Comparison of ENCODE assay signal across 8 cellular contexts in the genomic region with DNA sequence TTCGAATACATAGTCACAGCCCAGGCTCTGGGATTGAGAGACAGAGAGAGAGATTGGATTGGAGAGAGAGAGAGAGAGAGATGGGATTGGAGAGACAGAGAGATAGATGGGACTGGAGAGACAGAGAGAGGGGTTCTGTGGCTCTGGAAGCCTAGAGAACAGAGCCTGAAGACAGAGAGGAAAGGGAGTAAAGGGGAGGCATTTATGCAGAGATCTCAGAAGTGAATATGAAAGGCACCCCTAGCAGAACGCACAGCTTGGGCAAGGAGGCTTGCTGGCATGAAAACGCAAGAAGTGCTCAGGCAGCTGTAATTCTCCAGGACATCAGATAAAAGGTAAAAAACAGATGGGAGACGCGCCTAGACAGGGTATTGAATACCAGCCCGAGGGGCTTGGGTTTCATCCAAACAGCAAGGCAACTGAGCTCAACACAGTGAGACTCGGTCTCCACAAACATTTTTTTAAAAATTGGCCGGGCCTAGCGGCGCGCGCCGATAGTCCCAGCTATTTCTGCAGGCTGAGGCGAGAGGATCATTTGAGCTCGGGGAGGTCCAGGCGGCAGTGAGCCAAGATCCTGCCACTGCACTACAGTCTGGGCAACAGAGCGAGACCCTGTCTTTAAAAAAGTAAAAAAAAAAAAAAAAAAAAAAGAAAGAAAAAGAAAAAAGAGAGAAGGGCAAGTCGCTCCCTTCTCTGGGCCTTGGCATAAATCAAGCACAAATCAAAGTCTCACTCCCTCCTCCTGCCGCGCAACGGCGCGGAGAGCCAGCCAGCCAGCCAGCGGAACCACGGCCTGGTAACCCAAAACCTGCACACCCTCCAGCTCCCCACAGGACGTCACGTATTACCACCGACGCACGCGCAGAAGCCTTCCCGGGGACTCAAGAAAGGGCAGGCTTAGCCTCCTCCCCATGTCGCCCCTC. TPM values are rescaled to one million over a fixed set of nuclear protein-coding genes. Genes with fewer than 3 reads are reported as not detected.
DNase-seq lines count a peak whose midpoint lies in the region; ATAC-seq and TF ChIP-seq lines count a peak whose summit lies in the region.

No MANE protein-coding gene starts in this region.

- H3K4me2 ChIP-seq in MM.1S (ENCODE audit: low read depth, low read length), result peak overlapping the region; percentile 82; the same call in 1 of the 2 replicates

- no peaks in the 10 kb centered on the region for H3K9me2 ChIP-seq in MM.1S (replicated peaks; ENCODE audit: insufficient read depth, low read length)

- H3K4me1 ChIP-seq in CD4-positive, CD25-positive, alpha-beta regulatory T cell (ENCODE audit: control insufficient read depth, insufficient read depth, low read length, poor library complexity, severe bottlenecking), result peaks cover 35% of the 10 kb centered on the region
- no peaks in the 10 kb centered on the region; the same call in 1 of the 2 replicates for H3K4me1 ChIP-seq in MM.1S (ENCODE audit: low read length)

- no peaks in the 10 kb centered on the region for H3K27me3 ChIP-seq in CD4-positive, CD25-positive, alpha-beta regulatory T cell (ENCODE audit: control insufficient read depth, insufficient read depth, low read length)
- H3K27me3 ChIP-seq in MM.1S (replicated peaks; ENCODE audit: insufficient read depth, low read length), result 0 out of 2 replicates have a peak, but pooled peaks cover 4% of the 10 kb centered on the region

- H3K27me3 Mint-ChIP-seq in CD4-positive, CD25-positive, alpha-beta regulatory T cell, result no peaks in the 10 kb centered on the region
- H3K27me3 Mint-ChIP-seq in activated naive CD8-positive, alpha-beta T cell treated with anti-CD3 and anti-CD28 coated beads for 36 hours, result no peaks in the 10 kb centered on the region

- H3K27ac ChIP-seq in CD4-positive, CD25-positive, alpha-beta regulatory T cell (ENCODE audit: insufficient read depth, low read length, poor library complexity, severe bottlenecking), result peak overlapping the region; percentile 97
- peak overlapping the region; percentile 28; the same call in 1 of the 2 replicates for H3K27ac ChIP-seq in MM.1S (ENCODE audit: low read length)
- peak overlapping the region in 20 of 21 experiments; percentile 63 to 100 (median 86) for H3K27ac ChIP-seq in skin epidermis

- no peaks in the 10 kb centered on the region for H3K9me3 Mint-ChIP-seq in CD4-positive, CD25-positive, alpha-beta regulatory T cell
- no peaks in the 10 kb centered on the region for H3K9me3 Mint-ChIP-seq in activated naive CD8-positive, alpha-beta T cell treated with anti-CD3 and anti-CD28 coated beads for 36 hours

- H3K4me1 Mint-ChIP-seq in CD4-positive, CD25-positive, alpha-beta regulatory T cell, result peaks cover 12 to 47% (median 30%) of the 10 kb centered on the region in 4 donors
- H3K4me1 Mint-ChIP-seq in activated naive CD8-positive, alpha-beta T cell treated with anti-CD3 and anti-CD28 coated beads for 36 hours, result peaks cover 28% of the 10 kb centered on the region

- DNase-seq in CD4-positive, CD25-positive, alpha-beta regulatory T cell, result peak in 1 of 3 donors; percentile 8
- DNase-seq in MM.1S, result no peak
- DNase-seq in activated naive CD8-positive, alpha-beta T cell treated with anti-CD3 and anti-CD28 coated beads for 36 hours, result peak; percentile 96
- no peak for DNase-seq in NCI-H1105 treated with DMSO at 0.1 percent for 48 hours (lab: John Stamatoyannopoulos, UW)
- DNase-seq in cerebellar cortex (ENCODE audit: low spot score), result no peak

- ATAC-seq in CD4-positive, CD25-positive, alpha-beta regulatory T cell (ENCODE audit: low read depth in 2 of 2), result no peak
- ATAC-seq in GM19455 (IDR thresholded peaks at IDR 0.05; ENCODE audit: unreplicated experiment), result peak; percentile 79

- no peaks in the 10 kb centered on the region for H4K20me1 ChIP-seq in MM.1S (ENCODE audit: insufficient read depth, low read length)

- H3K79me2 ChIP-seq in MM.1S (ENCODE audit: low read length), result peaks cover 42% of the 10 kb centered on the region

- H3K4me3 ChIP-seq in CD4-positive, CD25-positive, alpha-beta regulatory T cell (ENCODE audit: low read depth, low read length), result peak overlapping the region; percentile 71
- peak overlapping the region; percentile 54 for H3K4me3 ChIP-seq in MM.1S (ENCODE audit: low read length)
- H3K4me3 ChIP-seq in iPS-11a (ENCODE audit: low read depth, low read length), result peak overlapping the region; percentile 39
- H3K4me3 ChIP-seq in skin epidermis, result peak overlapping the region; percentile 26 to 92 (median 39)

- H3K9ac ChIP-seq in MM.1S (ENCODE audit: low read length), result peak overlapping the region; percentile 27; the same call in 1 of the 2 replicates

- no peaks in the 10 kb centered on the region for H3F3A ChIP-seq in MM.1S (ENCODE audit: insufficient read depth, low read length)

- peak overlapping the region; percentile 89 to 95 (median 94) for H3K4me3 Mint-ChIP-seq in CD4-positive, CD25-positive, alpha-beta regulatory T cell
- peak overlapping the region; percentile 97 for H3K4me3 Mint-ChIP-seq in activated naive CD8-positive, alpha-beta T cell treated with anti-CD3 and anti-CD28 coated beads for 36 hours

- TF ChIP-seq CTCF in MM.1S (IDR thresholded peaks at IDR 0.05; ENCODE audit: low read length), result no peak

- peak overlapping the region; percentile 91 to 99 (median 99) for H3K27ac Mint-ChIP-seq in CD4-positive, CD25-positive, alpha-beta regulatory T cell
- peak overlapping the region; percentile 99 for H3K27ac Mint-ChIP-seq in activated naive CD8-positive, alpha-beta T cell treated with anti-CD3 and anti-CD28 coated beads for 36 hours

- H3K9me3 ChIP-seq in CD4-positive, CD25-positive, alpha-beta regulatory T cell (ENCODE audit: control insufficient read depth in 2 of 2, low read length in 2 of 2), result no peaks in the 10 kb centered on the region
- no peaks in the 10 kb centered on the region for H3K9me3 ChIP-seq in MM.1S (replicated peaks; ENCODE audit: insufficient read depth, low read length)

- peaks cover 14% of the 10 kb centered on the region for H3K36me3 ChIP-seq in CD4-positive, CD25-positive, alpha-beta regulatory T cell (ENCODE audit: control insufficient read depth, insufficient read depth, low read length)
- peaks cover 6% of the 10 kb centered on the region; the same call in 1 of the 2 replicates for H3K36me3 ChIP-seq in MM.1S (replicated peaks; ENCODE audit: insufficient read depth, low read length)

- peak overlapping the region; percentile 42 for H2AFZ ChIP-seq in MM.1S (ENCODE audit: low read length)

- H3K36me3 Mint-ChIP-seq in CD4-positive, CD25-positive, alpha-beta regulatory T cell, result peaks cover 10% of the 10 kb centered on the region
- H3K36me3 Mint-ChIP-seq in activated naive CD8-positive, alpha-beta T cell treated with anti-CD3 and anti-CD28 coated beads for 36 hours, result peaks cover 26% of the 10 kb centered on the region

RNA-seq across cellular contexts. Expression of a gene that starts 0.8 kb away (rescaled TPM):
- total RNA-seq in CD4-positive, CD25-positive, alpha-beta regulatory T cell, result 180 TPM
- 100 to 1,000 TPM; 170 to 212 (median 180) TPM for polyA plus RNA-seq in CD4-positive, CD25-positive, alpha-beta regulatory T cell
- total RNA-seq in activated naive CD8-positive, alpha-beta T cell treated with anti-CD3 and anti-CD28 coated beads for 36 hours, result 100 to 1,000 TPM; 222 to 244 TPM

RNA-seq across cellular contexts. Expression of a gene that starts 17.7 kb away (rescaled TPM):
- 22.4 TPM for total RNA-seq in CD4-positive, CD25-positive, alpha-beta regulatory T cell
- 10 to 100 TPM in 1 of 4 donors, 1 to 10 TPM in 3; 3.0 to 10.2 (median 8.3) TPM for polyA plus RNA-seq in CD4-positive, CD25-positive, alpha-beta regulatory T cell
- 10 to 100 TPM; 10.0 to 12.0 TPM for total RNA-seq in activated naive CD8-positive, alpha-beta T cell treated with anti-CD3 and anti-CD28 coated beads for 36 hours

RNA-seq across cellular contexts. Expression of a gene that starts 49.3 kb away (rescaled TPM):
- 2.8 TPM for total RNA-seq in CD4-positive, CD25-positive, alpha-beta regulatory T cell
- 1 to 10 TPM; 2.4 to 8.2 (median 4.1) TPM for polyA plus RNA-seq in CD4-positive, CD25-positive, alpha-beta regulatory T cell
- total RNA-seq in activated naive CD8-positive, alpha-beta T cell treated with anti-CD3 and anti-CD28 coated beads for 36 hours, result 1 to 10 TPM; 9.0 to 9.5 TPM

Comparison
In these comparisons a context has a peak if more than half of its experiments do, and no peak if none do; other contexts are left out.
1. H3K27ac ChIP-seq: peak in every context shown above with its lines; median percentile 97 in CD4-positive, CD25-positive, alpha-beta regulatory T cell; 86 in skin epidermis; 28 in MM.1S.